10 cellular contexts compared by ENCODE assay signal in the genomic region with DNA sequence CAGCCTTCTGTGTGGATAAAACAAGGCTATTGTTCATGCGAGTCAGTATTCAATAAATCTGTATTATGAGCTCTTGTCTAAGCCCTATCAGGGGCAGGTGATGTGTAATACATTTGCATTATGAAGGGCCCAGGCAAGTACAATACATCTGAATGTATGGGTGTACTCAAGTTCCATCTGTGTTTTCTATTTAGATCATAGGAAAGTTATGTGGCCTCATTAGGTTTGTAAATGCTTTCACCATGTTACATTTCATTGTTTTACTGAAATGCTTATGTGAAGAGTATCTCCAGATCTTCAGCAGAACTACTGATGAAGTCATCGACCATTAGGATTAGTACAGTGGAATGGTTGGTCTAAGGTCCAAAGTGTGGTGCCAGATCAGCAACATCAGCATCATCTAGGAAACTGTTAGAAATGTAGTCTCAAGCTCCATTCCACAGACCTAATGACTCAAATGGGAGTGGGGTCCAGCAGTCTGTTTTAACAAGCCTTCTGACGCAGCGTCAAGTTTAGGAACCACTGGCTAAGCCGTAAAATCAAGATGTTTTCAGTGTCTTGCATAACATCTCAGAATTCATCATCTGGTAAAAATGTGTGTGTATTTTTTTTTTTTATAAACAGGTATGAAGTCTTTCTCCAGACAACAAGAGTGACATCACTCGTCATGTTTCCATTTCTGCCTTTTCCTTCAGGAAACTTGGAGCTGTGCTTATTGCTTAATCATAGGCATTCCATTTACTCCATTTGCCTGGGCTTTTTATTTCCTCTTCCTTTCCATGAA.
DNase-seq lines count a peak whose midpoint lies in the region; ATAC-seq and TF ChIP-seq lines count a peak whose summit lies in the region.
"Had no signal": no experiment of that assay in that cellular context is flagged by ENCODE, and none has a peak within 500 bp of the region (broad histone marks: within the 10 kb centered on the region; RNA-seq: fewer than 3 reads in every experiment).

No MANE protein-coding gene starts in this region.

- H3K4me2 ChIP-seq in fibroblast of lung (ENCODE audit: extremely low read depth, insufficient read depth, low read length) (no peak overlapping the region), smooth muscle cell (peak overlapping the region; percentile 34)

- no peak overlapping the region for H3K9ac ChIP-seq in fibroblast of lung (ENCODE audit: insufficient read depth, low read length)
- H3K9ac ChIP-seq in smooth muscle cell (ENCODE audit: low read depth): no peak overlapping the region

- no peaks in the 10 kb centered on the region for H3K36me3 ChIP-seq in fibroblast of lung (ENCODE audit: control insufficient read depth, insufficient read depth, low read length)
- H3K36me3 ChIP-seq in smooth muscle cell (ENCODE audit: low read depth): no peaks in the 10 kb centered on the region
- no peaks in the 10 kb centered on the region for H3K36me3 ChIP-seq in prostate gland

- no peaks in the 10 kb centered on the region for H3K79me2 ChIP-seq in fibroblast of lung (ENCODE audit: control insufficient read depth, insufficient read depth, low read length)
- H3K79me2 ChIP-seq in smooth muscle cell (ENCODE audit: low read depth): no peaks in the 10 kb centered on the region

- ATAC-seq in GM19463 (IDR thresholded peaks at IDR 0.05; ENCODE audit: unreplicated experiment) (no peak), HG03025 (IDR thresholded peaks at IDR 0.05; ENCODE audit: low FRiP score, unreplicated experiment) (no peak)
- ATAC-seq: activated naive CD4-positive, alpha-beta T cell treated with anti-CD3 and anti-CD28 coated beads, Interleukin-2, amount 50 U/mL, for 72 hours had no signal

- DNase-seq in NCI-H2107 treated with DMSO at 0.1 percent for 48 hours (lab: John Stamatoyannopoulos, UW; ENCODE audit: unreplicated experiment) (peak; percentile 61), NCI-H2107 (lab: John Stamatoyannopoulos, UW) (no peak), NCI-H69 (lab: John Stamatoyannopoulos, UW) (peak; percentile 30), fibroblast of lung (ENCODE audit: low read depth in 2 of 2) (peak; percentile 50 to 93), smooth muscle cell (lab: John Stamatoyannopoulos, UW; ENCODE audit: unreplicated experiment) (no peak), prostate gland (ENCODE audit: low spot score) (no peak)
- DNase-seq: 8988T had no signal

- no peaks in the 10 kb centered on the region for H4K20me1 ChIP-seq in fibroblast of lung (ENCODE audit: control insufficient read depth, extremely low read depth, insufficient read depth, low read length)
- H4K20me1 ChIP-seq in smooth muscle cell (ENCODE audit: low read depth): no peaks in the 10 kb centered on the region

- H3K27me3 ChIP-seq in fibroblast of lung (ENCODE audit: control insufficient read depth, insufficient read depth, low read length): no peaks in the 10 kb centered on the region
- H3K27me3 ChIP-seq in smooth muscle cell (ENCODE audit: low read depth): no peaks in the 10 kb centered on the region
- no peaks in the 10 kb centered on the region for H3K27me3 ChIP-seq in prostate gland (replicated peaks; ENCODE audit: insufficient read depth)

- intact Hi-C loops in prostate gland (cut with DNase I): no loop called here

- H3K4me1 ChIP-seq in fibroblast of lung (ENCODE audit: control insufficient read depth, extremely low read depth, insufficient read depth, low read length) (peaks cover 2% of the 10 kb centered on the region), smooth muscle cell (ENCODE audit: low read depth) (no peaks in the 10 kb centered on the region), prostate gland (replicated peaks) (no peaks in the 10 kb centered on the region)

- TF ChIP-seq POLR2A in prostate gland (IDR thresholded peaks at IDR 0.05): no peak

- no peak overlapping the region for H2AFZ ChIP-seq in fibroblast of lung (ENCODE audit: low read length)
- no peak overlapping the region for H2AFZ ChIP-seq in smooth muscle cell (ENCODE audit: low read depth)

- H3K9me3 ChIP-seq in fibroblast of lung (ENCODE audit: control insufficient read depth, insufficient read depth, low read depth, low read length) (no peaks in the 10 kb centered on the region), smooth muscle cell (replicated peaks; ENCODE audit: low read depth) (no peaks in the 10 kb centered on the region), prostate gland (no peaks in the 10 kb centered on the region)

- WGBS in smooth muscle cell (ENCODE audit: low lambda C conversion rate): 38% methylated on average over 6 of the region's 6 CpGs
- whole genome bisulfite sequencing in prostate gland: 71% methylated on average over 6 of the region's 6 CpGs

- TF ChIP-seq CTCF in fibroblast of lung (conservative IDR thresholded peaks at IDR 0.05 in 1 of 2, IDR thresholded peaks at IDR 0.05 in 1 of 2; ENCODE audit: low read depth in 1 of 2, low read length in 2 of 2) (no peak), smooth muscle cell (IDR thresholded peaks at IDR 0.05; ENCODE audit: borderline replicate concordance, insufficient read depth, poor library complexity, severe bottlenecking) (no peak), prostate gland (IDR thresholded peaks at IDR 0.05) (no peak)

- H3K4me3 ChIP-seq in fibroblast of lung (replicated peaks in 1 of 4; ENCODE audit: control extremely low read depth in 1 of 4, insufficient read depth in 1 of 4, low read depth in 3 of 4, low read length in 4 of 4): no peak overlapping the region
- no peak overlapping the region for H3K4me3 ChIP-seq in smooth muscle cell
- no peak overlapping the region for H3K4me3 ChIP-seq in prostate gland

- no peaks in the 10 kb centered on the region for H3F3A ChIP-seq in smooth muscle cell (ENCODE audit: low read depth)

- H3K27ac ChIP-seq in fibroblast of lung (ENCODE audit: insufficient read depth, low read length) (no peak overlapping the region), smooth muscle cell (ENCODE audit: low read depth) (peak overlapping the region; percentile 72), prostate gland (no peak overlapping the region)

Comparison
In these comparisons a context has a peak if more than half of its experiments do, and no peak if none do; other contexts are left out.
1. DNase-seq: peak in NCI-H2107 treated with DMSO at 0.1 percent for 48 hours (single experiment), NCI-H69 (single experiment) and fibroblast of lung (2 of 2); none in NCI-H2107 (single experiment), smooth muscle cell (single experiment) and prostate gland (single experiment).